Comparison of ENCODE assay signal across 1 cellular context in the genomic region with DNA sequence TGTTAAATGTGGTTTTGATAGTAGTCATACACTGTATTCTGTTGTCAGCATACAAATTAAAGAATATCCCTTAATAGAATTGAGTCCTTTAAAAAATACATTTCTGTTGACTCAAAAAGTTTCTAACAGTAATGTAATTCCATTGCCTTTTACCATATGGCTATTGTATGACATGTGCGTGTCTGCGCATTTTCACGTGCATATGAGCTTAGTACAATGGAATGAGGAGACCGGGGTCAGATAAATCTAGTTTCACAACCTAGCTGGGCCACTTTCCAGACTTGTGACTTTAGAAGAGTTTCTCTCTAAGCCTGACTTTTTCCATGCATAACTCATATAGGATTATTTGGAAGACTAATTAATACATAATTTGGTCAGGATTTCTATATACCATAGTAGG.
TF ChIP-seq lines count a peak whose summit lies in the region.

No MANE protein-coding gene starts in this region.

TF ChIP-seq in SK-N-SH, 30 proteins besides CTCF, POLR2A, EP300 and RAD21 (continued from another document):
- TF ChIP-seq USF1 (IDR thresholded peaks at IDR 0.05; ENCODE audit: borderline replicate concordance, low read depth): no peak
